ENCODE assay signal across 17 cellular contexts in the genomic region with DNA sequence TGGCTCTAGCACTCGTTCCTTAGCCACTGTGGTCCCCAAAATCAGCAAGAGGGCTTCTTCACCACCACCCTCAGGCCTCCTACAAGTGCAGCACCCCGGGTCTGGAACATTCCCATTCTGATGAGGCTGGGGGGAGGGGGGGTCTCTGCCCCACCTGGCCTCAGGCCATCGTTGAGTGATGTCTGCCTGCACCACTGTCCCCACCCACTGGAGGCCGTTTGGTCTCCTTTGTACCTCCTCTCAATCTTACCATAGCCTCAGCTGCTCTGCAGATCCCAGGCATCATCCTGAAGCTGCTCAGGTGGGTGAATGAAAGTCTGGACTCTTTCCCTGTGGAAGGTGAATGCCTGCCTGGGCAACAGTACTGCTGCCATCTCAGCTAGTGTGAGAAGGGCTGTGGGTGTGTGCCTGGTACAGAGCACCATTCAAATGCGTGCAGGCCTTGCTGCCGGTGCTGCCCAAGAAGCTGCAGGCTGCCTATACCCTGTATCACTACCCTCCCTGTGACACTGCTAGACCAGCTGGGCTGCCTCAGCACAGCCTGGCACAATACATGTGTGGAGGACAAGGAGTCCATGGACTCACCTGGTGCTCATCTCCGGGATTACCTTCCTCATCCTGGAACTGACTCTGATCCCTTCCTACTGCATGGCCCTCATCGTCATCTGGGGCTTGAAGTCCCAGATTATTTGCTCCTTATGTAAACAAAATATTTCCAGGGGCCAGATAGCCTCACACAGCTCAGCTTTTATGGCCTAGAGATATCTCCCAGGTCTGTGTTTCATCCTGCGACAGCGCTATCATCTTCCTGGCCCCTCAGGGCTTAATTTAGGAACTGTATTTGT. TPM values are rescaled to one million over a fixed set of nuclear protein-coding genes. Genes with fewer than 3 reads are reported as not detected.
DNase-seq lines count a peak whose midpoint lies in the region; ATAC-seq and TF ChIP-seq lines count a peak whose summit lies in the region.
"Had no signal": no experiment of that assay in that cellular context is flagged by ENCODE, and none has a peak within 500 bp of the region (broad histone marks: within the 10 kb centered on the region; RNA-seq: fewer than 3 reads in every experiment).

No MANE protein-coding gene starts in this region.

- H3K18ac ChIP-seq in neuronal stem cell (ENCODE audit: low read length) = peak overlapping the region; percentile 19

- H2BK15ac ChIP-seq in neuronal stem cell (ENCODE audit: low read length) = no peak overlapping the region

- no peak overlapping the region for H3K27ac ChIP-seq in neuronal stem cell (replicated peaks; ENCODE audit: low read length)
- H3K27ac ChIP-seq in prostate gland = no peak overlapping the region
- H3K27ac ChIP-seq: RWPE1 had no signal

- H2BK12ac ChIP-seq in neuronal stem cell (ENCODE audit: low read length) = peak overlapping the region; percentile 24

- H3K27me3 ChIP-seq in neuronal stem cell (ENCODE audit: control insufficient read depth in 3 of 3, insufficient read depth in 3 of 3, low read depth in 1 of 3, low read length in 3 of 3) (no peaks in the 10 kb centered on the region), prostate gland (replicated peaks; ENCODE audit: insufficient read depth) (no peaks in the 10 kb centered on the region)

- H3K27ac Mint-ChIP-seq in stimulated activated naive CD8-positive, alpha-beta T cell treated with anti-CD3 and anti-CD28 coated beads, Interleukin-15, amount 100 ng/mL, for 72 hours = no peak overlapping the region
- H3K27ac Mint-ChIP-seq in CD14-positive monocyte = no peak overlapping the region
- H3K27ac Mint-ChIP-seq: B cell; CD8-positive, alpha-beta memory T cell had no signal

- H2AFZ ChIP-seq in neuronal stem cell (ENCODE audit: low read length) = no peak overlapping the region

- intact Hi-C loops in prostate gland (cut with DNase I) = no loop called here
- intact Hi-C loops in CD14-positive monocyte (cut with micrococcal nuclease) = no loop called here

- no peak overlapping the region for H3K14ac ChIP-seq in neuronal stem cell (ENCODE audit: low read length)

- no peak overlapping the region for H2BK5ac ChIP-seq in neuronal stem cell (ENCODE audit: low read length)

- H3K79me1 ChIP-seq in neuronal stem cell (ENCODE audit: low read depth, low read length) = no peaks in the 10 kb centered on the region

- H3K4me2 ChIP-seq in neuronal stem cell (ENCODE audit: insufficient read depth, low read length, poor library complexity, severe bottlenecking) = no peak overlapping the region

- H4K91ac ChIP-seq in neuronal stem cell (ENCODE audit: low read depth, low read length, poor library complexity) = no peak overlapping the region

- peaks cover 6% of the 10 kb centered on the region for H3K27me3 Mint-ChIP-seq in stimulated activated naive CD8-positive, alpha-beta T cell treated with anti-CD3 and anti-CD28 coated beads, Interleukin-15, amount 100 ng/mL, for 72 hours
- H3K27me3 Mint-ChIP-seq in CD14-positive monocyte (ENCODE audit: low read depth in 3 of 3) = peaks cover 0 to 4% (median 2%) of the 10 kb centered on the region in 3 donors
- H3K27me3 Mint-ChIP-seq: B cell had no signal

- H3K4me1 Mint-ChIP-seq in stimulated activated naive CD8-positive, alpha-beta T cell treated with anti-CD3 and anti-CD28 coated beads, Interleukin-15, amount 100 ng/mL, for 72 hours = no peaks in the 10 kb centered on the region
- peaks cover 4% of the 10 kb centered on the region for H3K4me1 Mint-ChIP-seq in CD14-positive monocyte
- H3K4me1 Mint-ChIP-seq: B cell; CD8-positive, alpha-beta memory T cell had no signal

- H3K9me3 ChIP-seq in neuronal stem cell (replicated peaks in 1 of 2; ENCODE audit: control insufficient read depth in 2 of 2, insufficient read depth in 1 of 2, low read depth in 1 of 2, low read length in 2 of 2) (no peaks in the 10 kb centered on the region), prostate gland (no peaks in the 10 kb centered on the region)

- H3K36me3 Mint-ChIP-seq in CD14-positive monocyte = no peaks in the 10 kb centered on the region
- H3K36me3 Mint-ChIP-seq: CD8-positive, alpha-beta memory T cell had no signal

- peak; percentile 42 for ATAC-seq in stimulated activated naive CD8-positive, alpha-beta T cell treated with anti-CD3 and anti-CD28 coated beads, Interleukin-15, amount 100 ng/mL, for 72 hours
- ATAC-seq in stimulated activated naive CD8-positive, alpha-beta T cell treated with anti-CD3 and anti-CD28 coated beads, Interleukin-15, Interleukin-2, amounts not matched to agents 100 U/mL and 50 U/mL, for 24 hours = no peak

- H3K4me3 ChIP-seq in fibroblast of villous mesenchyme (ENCODE audit: low read depth, low read length) = no peak overlapping the region
- H3K4me3 ChIP-seq in neuronal stem cell (ENCODE audit: low read length in 2 of 2) = no peak overlapping the region
- H3K4me3 ChIP-seq in prostate gland = no peak overlapping the region

- H3K9me3 Mint-ChIP-seq in stimulated activated naive CD8-positive, alpha-beta T cell treated with anti-CD3 and anti-CD28 coated beads, Interleukin-15, amount 100 ng/mL, for 72 hours = no peaks in the 10 kb centered on the region
- H3K9me3 Mint-ChIP-seq in CD14-positive monocyte = peaks cover 0 to 2% (median 0%) of the 10 kb centered on the region in 7 donors
- H3K9me3 Mint-ChIP-seq: CD8-positive, alpha-beta memory T cell had no signal

- no peak overlapping the region for H3K23ac ChIP-seq in neuronal stem cell (ENCODE audit: low read depth, low read length, poor library complexity)

- peak overlapping the region; percentile 67 for H3K9ac ChIP-seq in neuronal stem cell (ENCODE audit: low read depth, low read length, poor library complexity)

- H4K8ac ChIP-seq in neuronal stem cell (ENCODE audit: low read depth, low read length) = no peak overlapping the region

- H3K36me3 ChIP-seq in neuronal stem cell (replicated peaks in 1 of 2; ENCODE audit: control insufficient read depth in 2 of 2, insufficient read depth in 2 of 2, low read length in 2 of 2) (no peaks in the 10 kb centered on the region), prostate gland (no peaks in the 10 kb centered on the region)

- no peaks in the 10 kb centered on the region for H3K4me1 ChIP-seq in neuronal stem cell (ENCODE audit: control insufficient read depth in 2 of 2, insufficient read depth in 1 of 2, low read depth in 1 of 2, low read length in 2 of 2)
- H3K4me1 ChIP-seq in prostate gland (replicated peaks) = no peaks in the 10 kb centered on the region

- TF ChIP-seq POLR2A in prostate gland (IDR thresholded peaks at IDR 0.05) = no peak

- no peak for DNase-seq in stimulated activated naive CD8-positive, alpha-beta T cell treated with anti-CD3 and anti-CD28 coated beads, Interleukin-15, amount 100 ng/mL, for 72 hours
- DNase-seq in stimulated activated naive CD8-positive, alpha-beta T cell treated with anti-CD3 and anti-CD28 coated beads, Interleukin-15, Interleukin-2, amounts not matched to agents 100 U/mL and 50 U/mL, for 24 hours = no peak
- DNase-seq in fibroblast of villous mesenchyme (ENCODE audit: low read depth) (peak; percentile 47), neuronal stem cell (ENCODE audit: low spot score) (no peak), NCI-H524 (lab: John Stamatoyannopoulos, UW) (no peak), prostate gland (ENCODE audit: low spot score) (no peak), CD14-positive monocyte (ENCODE audit: low spot score) (no peak), cortex of kidney (lab: John Stamatoyannopoulos, UW) (no peak)
- DNase-seq: ACHN; CD8-positive, alpha-beta memory T cell; DMS 273 treated with DMSO at 0.1 percent for 48 hours; NCI-H1436 treated with DMSO at 0.1 percent for 48 hours; NCI-H2081; NCI-H526 treated with DMSO at 0.1 percent for 48 hours; OCI-M1 had no signal

- WGBS in neuronal stem cell (ENCODE audit: extremely low coverage in 2 of 2, insufficient read length in 2 of 2, insufficient replicate concordance in 1 of 2), 2 donors = no CpG with 5 or more reads among the region's 10 CpGs
- 73% methylated on average over 10 of the region's 10 CpGs for WGBS in prostate gland

- H3K4me3 Mint-ChIP-seq in stimulated activated naive CD8-positive, alpha-beta T cell treated with anti-CD3 and anti-CD28 coated beads, Interleukin-15, amount 100 ng/mL, for 72 hours = no peak overlapping the region
- no peak overlapping the region for H3K4me3 Mint-ChIP-seq in CD14-positive monocyte
- H3K4me3 Mint-ChIP-seq: B cell; CD8-positive, alpha-beta memory T cell had no signal

- no peak for TF ChIP-seq CTCF in fibroblast of villous mesenchyme (IDR thresholded peaks at IDR 0.05; ENCODE audit: insufficient read depth, low read depth, low read length)
- no peak for TF ChIP-seq CTCF in prostate gland (IDR thresholded peaks at IDR 0.05)
- no peak for TF ChIP-seq CTCF in CD14-positive monocyte (IDR thresholded peaks at IDR 0.05)

- no peak overlapping the region for H3K4ac ChIP-seq in neuronal stem cell (ENCODE audit: low read length)

- H2BK120ac ChIP-seq in neuronal stem cell (ENCODE audit: low read depth, low read length) = no peak overlapping the region

- peak overlapping the region; percentile 35 for H2AK5ac ChIP-seq in neuronal stem cell (ENCODE audit: low read depth, low read length)

RNA-seq across cellular contexts. Expression of a gene that starts 42.5 kb away (rescaled TPM):
- total RNA-seq in fibroblast of villous mesenchyme = 34.5 and 47.5 TPM in 2 replicates
- 46.7 TPM for polyA plus RNA-seq in neuronal stem cell (2013, experiment 1 of 2)
- polyA plus RNA-seq in neuronal stem cell (2013, experiment 2 of 2) = 47.0 TPM
- total RNA-seq in prostate gland = 10 to 100 TPM; 15.3 to 30.7 TPM
- 1 to 10 TPM; 3.9 to 5.8 TPM for polyA plus RNA-seq in CD14-positive monocyte
